1 cellular context compared by ENCODE assay signal in the genomic region with DNA sequence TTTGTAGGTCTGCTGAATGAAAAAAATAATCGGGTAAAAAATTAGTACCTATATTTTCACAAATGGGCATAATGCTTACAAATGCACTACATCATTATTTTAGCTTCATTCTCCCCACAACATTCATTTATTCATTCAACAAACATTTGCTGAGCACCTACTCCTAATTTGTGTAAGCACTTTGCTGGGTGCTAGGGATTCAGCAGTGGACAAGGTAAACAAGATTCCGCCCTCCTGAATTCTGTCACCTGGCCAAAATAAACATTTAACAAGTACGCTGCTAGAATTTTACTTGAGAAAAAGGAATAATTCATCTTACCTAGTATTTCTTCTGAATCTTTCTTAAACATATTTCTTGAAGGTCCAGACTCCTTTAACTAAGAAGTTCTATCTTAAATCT.
TF ChIP-seq lines count a peak whose summit lies in the region.

No MANE protein-coding gene starts in this region.

TF ChIP-seq in GM23338, 12 proteins besides CTCF, POLR2A, EP300 and RAD21 (continued from another document):
- TF ChIP-seq, protein P1, sequence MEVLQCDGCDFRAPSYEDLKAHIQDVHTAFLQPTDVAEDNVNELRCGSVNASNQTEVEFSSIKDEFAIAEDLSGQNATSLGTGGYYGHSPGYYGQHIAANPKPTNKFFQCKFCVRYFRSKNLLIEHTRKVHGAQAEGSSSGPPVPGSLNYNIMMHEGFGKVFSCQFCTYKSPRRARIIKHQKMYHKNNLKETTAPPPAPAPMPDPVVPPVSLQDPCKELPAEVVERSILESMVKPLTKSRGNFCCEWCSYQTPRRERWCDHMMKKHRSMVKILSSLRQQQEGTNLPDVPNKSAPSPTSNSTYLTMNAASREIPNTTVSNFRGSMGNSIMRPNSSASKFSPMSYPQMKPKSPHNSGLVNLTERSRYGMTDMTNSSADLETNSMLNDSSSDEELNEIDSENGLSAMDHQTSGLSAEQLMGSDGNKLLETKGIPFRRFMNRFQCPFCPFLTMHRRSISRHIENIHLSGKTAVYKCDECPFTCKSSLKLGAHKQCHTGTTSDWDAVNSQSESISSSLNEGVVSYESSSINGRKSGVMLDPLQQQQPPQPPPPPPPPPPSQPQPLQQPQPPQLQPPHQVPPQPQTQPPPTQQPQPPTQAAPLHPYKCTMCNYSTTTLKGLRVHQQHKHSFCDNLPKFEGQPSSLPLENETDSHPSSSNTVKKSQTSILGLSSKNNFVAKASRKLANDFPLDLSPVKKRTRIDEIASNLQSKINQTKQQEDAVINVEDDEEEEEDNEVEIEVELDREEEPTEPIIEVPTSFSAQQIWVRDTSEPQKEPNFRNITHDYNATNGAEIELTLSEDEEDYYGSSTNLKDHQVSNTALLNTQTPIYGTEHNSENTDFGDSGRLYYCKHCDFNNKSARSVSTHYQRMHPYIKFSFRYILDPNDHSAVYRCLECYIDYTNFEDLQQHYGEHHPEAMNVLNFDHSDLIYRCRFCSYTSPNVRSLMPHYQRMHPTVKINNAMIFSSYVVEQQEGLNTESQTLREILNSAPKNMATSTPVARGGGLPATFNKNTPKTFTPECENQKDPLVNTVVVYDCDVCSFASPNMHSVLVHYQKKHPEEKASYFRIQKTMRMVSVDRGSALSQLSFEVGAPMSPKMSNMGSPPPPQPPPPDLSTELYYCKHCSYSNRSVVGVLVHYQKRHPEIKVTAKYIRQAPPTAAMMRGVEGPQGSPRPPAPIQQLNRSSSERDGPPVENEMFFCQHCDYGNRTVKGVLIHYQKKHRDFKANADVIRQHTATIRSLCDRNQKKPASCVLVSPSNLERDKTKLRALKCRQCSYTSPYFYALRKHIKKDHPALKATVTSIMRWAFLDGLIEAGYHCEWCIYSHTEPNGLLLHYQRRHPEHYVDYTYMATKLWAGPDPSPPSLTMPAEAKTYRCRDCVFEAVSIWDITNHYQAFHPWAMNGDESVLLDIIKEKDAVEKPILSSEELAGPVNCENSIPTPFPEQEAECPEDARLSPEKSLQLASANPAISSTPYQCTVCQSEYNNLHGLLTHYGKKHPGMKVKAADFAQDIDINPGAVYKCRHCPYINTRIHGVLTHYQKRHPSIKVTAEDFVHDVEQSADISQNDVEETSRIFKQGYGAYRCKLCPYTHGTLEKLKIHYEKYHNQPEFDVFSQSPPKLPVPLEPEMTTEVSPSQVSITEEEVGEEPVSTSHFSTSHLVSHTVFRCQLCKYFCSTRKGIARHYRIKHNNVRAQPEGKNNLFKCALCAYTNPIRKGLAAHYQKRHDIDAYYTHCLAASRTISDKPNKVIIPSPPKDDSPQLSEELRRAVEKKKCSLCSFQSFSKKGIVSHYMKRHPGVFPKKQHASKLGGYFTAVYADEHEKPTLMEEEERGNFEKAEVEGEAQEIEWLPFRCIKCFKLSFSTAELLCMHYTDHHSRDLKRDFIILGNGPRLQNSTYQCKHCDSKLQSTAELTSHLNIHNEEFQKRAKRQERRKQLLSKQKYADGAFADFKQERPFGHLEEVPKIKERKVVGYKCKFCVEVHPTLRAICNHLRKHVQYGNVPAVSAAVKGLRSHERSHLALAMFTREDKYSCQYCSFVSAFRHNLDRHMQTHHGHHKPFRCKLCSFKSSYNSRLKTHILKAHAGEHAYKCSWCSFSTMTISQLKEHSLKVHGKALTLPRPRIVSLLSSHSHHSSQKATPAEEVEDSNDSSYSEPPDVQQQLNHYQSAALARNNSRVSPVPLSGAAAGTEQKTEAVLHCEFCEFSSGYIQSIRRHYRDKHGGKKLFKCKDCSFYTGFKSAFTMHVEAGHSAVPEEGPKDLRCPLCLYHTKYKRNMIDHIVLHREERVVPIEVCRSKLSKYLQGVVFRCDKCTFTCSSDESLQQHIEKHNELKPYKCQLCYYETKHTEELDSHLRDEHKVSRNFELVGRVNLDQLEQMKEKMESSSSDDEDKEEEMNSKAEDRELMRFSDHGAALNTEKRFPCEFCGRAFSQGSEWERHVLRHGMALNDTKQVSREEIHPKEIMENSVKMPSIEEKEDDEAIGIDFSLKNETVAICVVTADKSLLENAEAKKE (CRISPR knock-in tag; IDR thresholded peaks at IDR 0.05), result no peak
- TF ChIP-seq POLR2AphosphoS5 (IDR thresholded peaks at IDR 0.05; ENCODE audit: low read depth) (no peak), STAT1 (IDR thresholded peaks at IDR 0.05; ENCODE audit: unreplicated experiment) (no peak), JUNB (IDR thresholded peaks at IDR 0.05; ENCODE audit: unreplicated experiment) (no peak), EZH2 (IDR thresholded peaks at IDR 0.05; ENCODE audit: low read depth, unreplicated experiment) (no peak), ZNF331 (CRISPR knock-in tag; IDR thresholded peaks at IDR 0.05; ENCODE audit: low read depth) (no peak), ZNF114 (CRISPR knock-in tag; IDR thresholded peaks at IDR 0.05) (no peak)
- TF ChIP-seq, protein P2, sequence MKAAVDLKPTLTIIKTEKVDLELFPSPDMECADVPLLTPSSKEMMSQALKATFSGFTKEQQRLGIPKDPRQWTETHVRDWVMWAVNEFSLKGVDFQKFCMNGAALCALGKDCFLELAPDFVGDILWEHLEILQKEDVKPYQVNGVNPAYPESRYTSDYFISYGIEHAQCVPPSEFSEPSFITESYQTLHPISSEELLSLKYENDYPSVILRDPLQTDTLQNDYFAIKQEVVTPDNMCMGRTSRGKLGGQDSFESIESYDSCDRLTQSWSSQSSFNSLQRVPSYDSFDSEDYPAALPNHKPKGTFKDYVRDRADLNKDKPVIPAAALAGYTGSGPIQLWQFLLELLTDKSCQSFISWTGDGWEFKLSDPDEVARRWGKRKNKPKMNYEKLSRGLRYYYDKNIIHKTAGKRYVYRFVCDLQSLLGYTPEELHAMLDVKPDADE (IDR thresholded peaks at IDR 0.05), result no peak
- TF ChIP-seq, protein P3, sequence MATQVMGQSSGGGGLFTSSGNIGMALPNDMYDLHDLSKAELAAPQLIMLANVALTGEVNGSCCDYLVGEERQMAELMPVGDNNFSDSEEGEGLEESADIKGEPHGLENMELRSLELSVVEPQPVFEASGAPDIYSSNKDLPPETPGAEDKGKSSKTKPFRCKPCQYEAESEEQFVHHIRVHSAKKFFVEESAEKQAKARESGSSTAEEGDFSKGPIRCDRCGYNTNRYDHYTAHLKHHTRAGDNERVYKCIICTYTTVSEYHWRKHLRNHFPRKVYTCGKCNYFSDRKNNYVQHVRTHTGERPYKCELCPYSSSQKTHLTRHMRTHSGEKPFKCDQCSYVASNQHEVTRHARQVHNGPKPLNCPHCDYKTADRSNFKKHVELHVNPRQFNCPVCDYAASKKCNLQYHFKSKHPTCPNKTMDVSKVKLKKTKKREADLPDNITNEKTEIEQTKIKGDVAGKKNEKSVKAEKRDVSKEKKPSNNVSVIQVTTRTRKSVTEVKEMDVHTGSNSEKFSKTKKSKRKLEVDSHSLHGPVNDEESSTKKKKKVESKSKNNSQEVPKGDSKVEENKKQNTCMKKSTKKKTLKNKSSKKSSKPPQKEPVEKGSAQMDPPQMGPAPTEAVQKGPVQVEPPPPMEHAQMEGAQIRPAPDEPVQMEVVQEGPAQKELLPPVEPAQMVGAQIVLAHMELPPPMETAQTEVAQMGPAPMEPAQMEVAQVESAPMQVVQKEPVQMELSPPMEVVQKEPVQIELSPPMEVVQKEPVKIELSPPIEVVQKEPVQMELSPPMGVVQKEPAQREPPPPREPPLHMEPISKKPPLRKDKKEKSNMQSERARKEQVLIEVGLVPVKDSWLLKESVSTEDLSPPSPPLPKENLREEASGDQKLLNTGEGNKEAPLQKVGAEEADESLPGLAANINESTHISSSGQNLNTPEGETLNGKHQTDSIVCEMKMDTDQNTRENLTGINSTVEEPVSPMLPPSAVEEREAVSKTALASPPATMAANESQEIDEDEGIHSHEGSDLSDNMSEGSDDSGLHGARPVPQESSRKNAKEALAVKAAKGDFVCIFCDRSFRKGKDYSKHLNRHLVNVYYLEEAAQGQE (IDR thresholded peaks at IDR 0.05; ENCODE audit: unreplicated experiment), result no peak
